In the genomic region with DNA sequence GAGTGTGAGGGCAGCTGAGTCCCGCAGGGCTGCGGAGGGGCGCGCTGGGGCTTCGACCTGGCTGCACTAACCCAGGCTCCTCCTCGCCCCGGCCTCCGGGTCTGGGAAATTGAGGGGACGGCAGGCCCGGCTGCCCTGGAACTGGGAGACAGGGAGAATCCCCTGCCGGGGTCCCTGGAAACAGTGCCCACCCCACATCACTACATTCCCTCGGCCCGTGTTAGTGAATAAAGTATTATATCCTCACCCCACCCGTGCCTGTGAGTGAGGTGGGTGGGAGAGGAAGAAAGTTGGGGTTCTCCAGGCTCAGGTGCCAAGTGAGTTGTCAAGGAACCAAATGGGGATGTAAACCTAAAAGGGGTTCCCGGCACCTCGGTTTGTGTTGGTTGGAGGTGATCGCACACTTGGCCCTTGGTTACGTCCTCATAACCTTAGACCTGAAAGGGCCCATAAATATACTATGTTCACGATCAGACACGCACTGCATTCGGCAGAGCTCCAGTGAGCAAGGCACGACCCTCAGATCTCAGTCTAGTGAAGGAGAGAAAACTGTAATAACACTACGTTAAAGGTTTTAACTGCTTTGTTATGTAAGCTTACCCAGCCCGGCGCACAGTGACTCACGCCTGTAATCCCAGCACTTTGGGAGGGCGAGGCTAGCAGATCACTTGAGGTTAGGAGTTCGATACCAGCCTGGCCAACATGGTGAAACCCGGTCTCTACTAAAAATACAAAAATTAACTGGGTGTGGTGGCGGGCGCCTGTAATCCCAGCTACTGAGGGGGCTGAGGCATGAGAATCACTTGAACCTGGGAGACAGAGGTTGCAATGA, we compare ENCODE assay signal across 1 cellular context.
TF ChIP-seq lines count a peak whose summit lies in the region.

No MANE protein-coding gene starts in this region.

TF ChIP-seq in liver, 16 proteins besides CTCF, POLR2A, EP300 and RAD21 (continued from another document):
- TF ChIP-seq, protein P1, sequence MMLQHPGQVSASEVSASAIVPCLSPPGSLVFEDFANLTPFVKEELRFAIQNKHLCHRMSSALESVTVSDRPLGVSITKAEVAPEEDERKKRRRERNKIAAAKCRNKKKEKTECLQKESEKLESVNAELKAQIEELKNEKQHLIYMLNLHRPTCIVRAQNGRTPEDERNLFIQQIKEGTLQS (IDR thresholded peaks at IDR 0.05), result no peak
- TF ChIP-seq, protein P2, sequence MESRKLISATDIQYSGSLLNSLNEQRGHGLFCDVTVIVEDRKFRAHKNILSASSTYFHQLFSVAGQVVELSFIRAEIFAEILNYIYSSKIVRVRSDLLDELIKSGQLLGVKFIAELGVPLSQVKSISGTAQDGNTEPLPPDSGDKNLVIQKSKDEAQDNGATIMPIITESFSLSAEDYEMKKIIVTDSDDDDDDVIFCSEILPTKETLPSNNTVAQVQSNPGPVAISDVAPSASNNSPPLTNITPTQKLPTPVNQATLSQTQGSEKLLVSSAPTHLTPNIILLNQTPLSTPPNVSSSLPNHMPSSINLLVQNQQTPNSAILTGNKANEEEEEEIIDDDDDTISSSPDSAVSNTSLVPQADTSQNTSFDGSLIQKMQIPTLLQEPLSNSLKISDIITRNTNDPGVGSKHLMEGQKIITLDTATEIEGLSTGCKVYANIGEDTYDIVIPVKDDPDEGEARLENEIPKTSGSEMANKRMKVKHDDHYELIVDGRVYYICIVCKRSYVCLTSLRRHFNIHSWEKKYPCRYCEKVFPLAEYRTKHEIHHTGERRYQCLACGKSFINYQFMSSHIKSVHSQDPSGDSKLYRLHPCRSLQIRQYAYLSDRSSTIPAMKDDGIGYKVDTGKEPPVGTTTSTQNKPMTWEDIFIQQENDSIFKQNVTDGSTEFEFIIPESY (IDR thresholded peaks at IDR 0.05), result no peak
- TF ChIP-seq TAF1 (conservative IDR thresholded peaks at IDR 0.05), result no peak
- TF ChIP-seq HNF4G (IDR thresholded peaks at IDR 0.05), result no peak
- TF ChIP-seq RXRA (IDR thresholded peaks at IDR 0.05), result no peak
- TF ChIP-seq, protein P3, sequence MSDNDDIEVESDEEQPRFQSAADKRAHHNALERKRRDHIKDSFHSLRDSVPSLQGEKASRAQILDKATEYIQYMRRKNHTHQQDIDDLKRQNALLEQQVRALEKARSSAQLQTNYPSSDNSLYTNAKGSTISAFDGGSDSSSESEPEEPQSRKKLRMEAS (IDR thresholded peaks at IDR 0.05), result no peak
